ENCODE assay signal across 15 cellular contexts in the genomic region with DNA sequence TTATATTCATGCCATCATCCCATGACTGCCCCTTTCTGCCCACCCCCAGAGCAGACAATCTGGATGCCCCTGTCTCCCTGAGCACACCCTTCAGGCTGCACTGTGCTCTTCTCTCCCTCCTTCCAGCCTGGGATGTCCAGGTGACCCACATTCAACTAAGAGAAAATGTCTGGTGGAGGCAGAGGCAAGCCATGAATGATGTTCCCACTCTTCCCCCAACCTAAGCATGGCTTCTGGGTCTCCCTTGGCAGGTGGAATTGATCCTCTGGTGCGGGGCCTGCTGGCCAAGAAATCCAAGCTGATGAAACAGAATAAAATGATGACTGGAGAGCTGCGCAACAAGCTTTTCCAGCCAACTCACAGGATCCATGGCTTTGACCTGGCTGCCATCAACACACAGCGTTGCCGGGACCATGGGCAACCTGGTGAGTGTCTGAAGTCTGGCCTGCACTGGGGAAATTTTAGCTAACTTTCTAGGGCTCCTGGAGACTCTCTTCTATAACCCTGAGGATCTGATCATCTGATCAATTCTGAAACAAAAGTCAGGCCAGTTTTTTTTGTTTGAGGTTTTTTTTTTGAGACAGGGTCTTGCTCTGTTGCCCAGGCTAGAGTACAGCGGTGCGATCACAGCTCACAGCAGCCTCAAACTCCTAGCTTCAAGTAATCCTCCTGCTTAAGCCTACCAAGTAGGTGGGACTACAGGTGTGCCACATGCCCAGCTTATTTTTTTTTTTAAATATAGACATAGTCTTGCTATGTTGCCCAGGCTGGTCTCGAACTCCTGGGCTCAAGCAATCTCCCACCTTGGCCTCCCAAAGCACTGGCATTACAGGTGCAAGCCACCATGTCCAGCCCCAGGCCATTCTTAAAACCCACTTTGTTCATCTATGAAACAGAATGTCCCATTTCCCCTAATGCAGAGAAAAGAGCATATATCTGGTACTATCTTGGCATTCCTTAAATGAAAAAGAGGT. TPM values are rescaled to one million over a fixed set of nuclear protein-coding genes. Genes with fewer than 3 reads are reported as not detected.
DNase-seq lines count a peak whose midpoint lies in the region; ATAC-seq and TF ChIP-seq lines count a peak whose summit lies in the region.
"Had no signal": no experiment of that assay in that cellular context is flagged by ENCODE, and none has a peak within 500 bp of the region (broad histone marks: within the 10 kb centered on the region; RNA-seq: fewer than 3 reads in every experiment).

No MANE protein-coding gene starts in this region.

- no peaks in the 10 kb centered on the region for H3K4me1 ChIP-seq in upper lobe of right lung
- H3K4me1 ChIP-seq: HAP-1 had no signal

- intact Hi-C loops in upper lobe of right lung (cut with DNase I): no loop called here

- no peak for ATAC-seq in left lobe of liver
- ATAC-seq in upper lobe of right lung: no peak
- no peak for ATAC-seq in SK-N-SH treated with all-trans-retinoic acid at 6 μM for 48 hours
- ATAC-seq: HepG2 had no signal

- H3K36me3 ChIP-seq in upper lobe of right lung: no peaks in the 10 kb centered on the region
- H3K36me3 ChIP-seq: HAP-1 had no signal

- H3K4me3 ChIP-seq in NB4 (ENCODE audit: low read depth, low read length): no peak overlapping the region
- H3K4me3 ChIP-seq in upper lobe of right lung: no peak overlapping the region
- H3K4me3 ChIP-seq: HAP-1 had no signal

- no peaks in the 10 kb centered on the region for H3K9me3 ChIP-seq in upper lobe of right lung
- H3K9me3 ChIP-seq: HAP-1 had no signal

- peaks cover 42% of the 10 kb centered on the region for H3K27me3 ChIP-seq in upper lobe of right lung

- DNase-seq in D341Med (ENCODE audit: low spot score) (peak; percentile 22), NB4 (ENCODE audit: low read depth) (peak; percentile 75), left lobe of liver (ENCODE audit: low spot score) (peak; percentile 14), upper lobe of right lung (peak; percentile 12), MV-4-11 (lab: John Stamatoyannopoulos, UW) (no peak)
- no peak for DNase-seq in activated naive CD4-positive, alpha-beta T cell treated with anti-CD3 and anti-CD28 coated beads, Interleukin-2, amount 50 U/mL, for 16 hours
- DNase-seq: C1 segment of cervical spinal cord; Calu3; CD4-positive, alpha-beta T cell; DMS79 had no signal

- TF ChIP-seq CTCF in NB4 (IDR thresholded peaks at IDR 0.05; ENCODE audit: low read depth, low read length) (peak; percentile 2), upper lobe of right lung (IDR thresholded peaks at IDR 0.05) (no peak)

- H3K27ac ChIP-seq in upper lobe of right lung: no peak overlapping the region

- peak; percentile 82 for TF ChIP-seq POLR2A in NB4 (IDR thresholded peaks at IDR 0.05; ENCODE audit: extremely low read depth, insufficient read length)

TF ChIP-seq in SK-N-SH treated with all-trans-retinoic acid at 6 μM for 48 hours, 23 proteins besides CTCF, POLR2A, EP300 and RAD21:
- TF ChIP-seq GLIS3 (CRISPR knock-in tag; IDR thresholded peaks at IDR 0.05): no peak
- TF ChIP-seq, protein P1, sequence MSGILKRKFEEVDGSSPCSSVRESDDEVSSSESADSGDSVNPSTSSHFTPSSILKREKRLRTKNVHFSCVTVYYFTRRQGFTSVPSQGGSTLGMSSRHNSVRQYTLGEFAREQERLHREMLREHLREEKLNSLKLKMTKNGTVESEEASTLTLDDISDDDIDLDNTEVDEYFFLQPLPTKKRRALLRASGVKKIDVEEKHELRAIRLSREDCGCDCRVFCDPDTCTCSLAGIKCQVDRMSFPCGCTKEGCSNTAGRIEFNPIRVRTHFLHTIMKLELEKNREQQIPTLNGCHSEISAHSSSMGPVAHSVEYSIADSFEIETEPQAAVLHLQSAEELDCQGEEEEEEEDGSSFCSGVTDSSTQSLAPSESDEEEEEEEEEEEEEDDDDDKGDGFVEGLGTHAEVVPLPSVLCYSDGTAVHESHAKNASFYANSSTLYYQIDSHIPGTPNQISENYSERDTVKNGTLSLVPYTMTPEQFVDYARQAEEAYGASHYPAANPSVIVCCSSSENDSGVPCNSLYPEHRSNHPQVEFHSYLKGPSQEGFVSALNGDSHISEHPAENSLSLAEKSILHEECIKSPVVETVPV (CRISPR knock-in tag; IDR thresholded peaks at IDR 0.05): no peak
- no peak for TF ChIP-seq TCF4 (CRISPR knock-in tag; IDR thresholded peaks at IDR 0.05; ENCODE audit: borderline replicate concordance)
- TF ChIP-seq ZNF70 (CRISPR knock-in tag; IDR thresholded peaks at IDR 0.05): no peak
- TF ChIP-seq SNAI2 (CRISPR knock-in tag; IDR thresholded peaks at IDR 0.05): no peak
- no peak for TF ChIP-seq ISL1 (CRISPR knock-in tag; IDR thresholded peaks at IDR 0.05)
- TF ChIP-seq, protein P2, sequence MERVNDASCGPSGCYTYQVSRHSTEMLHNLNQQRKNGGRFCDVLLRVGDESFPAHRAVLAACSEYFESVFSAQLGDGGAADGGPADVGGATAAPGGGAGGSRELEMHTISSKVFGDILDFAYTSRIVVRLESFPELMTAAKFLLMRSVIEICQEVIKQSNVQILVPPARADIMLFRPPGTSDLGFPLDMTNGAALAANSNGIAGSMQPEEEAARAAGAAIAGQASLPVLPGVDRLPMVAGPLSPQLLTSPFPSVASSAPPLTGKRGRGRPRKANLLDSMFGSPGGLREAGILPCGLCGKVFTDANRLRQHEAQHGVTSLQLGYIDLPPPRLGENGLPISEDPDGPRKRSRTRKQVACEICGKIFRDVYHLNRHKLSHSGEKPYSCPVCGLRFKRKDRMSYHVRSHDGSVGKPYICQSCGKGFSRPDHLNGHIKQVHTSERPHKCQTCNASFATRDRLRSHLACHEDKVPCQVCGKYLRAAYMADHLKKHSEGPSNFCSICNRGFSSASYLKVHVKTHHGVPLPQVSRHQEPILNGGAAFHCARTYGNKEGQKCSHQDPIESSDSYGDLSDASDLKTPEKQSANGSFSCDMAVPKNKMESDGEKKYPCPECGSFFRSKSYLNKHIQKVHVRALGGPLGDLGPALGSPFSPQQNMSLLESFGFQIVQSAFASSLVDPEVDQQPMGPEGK (CRISPR knock-in tag; IDR thresholded peaks at IDR 0.05; ENCODE audit: borderline replicate concordance): no peak
- TF ChIP-seq, protein P3, sequence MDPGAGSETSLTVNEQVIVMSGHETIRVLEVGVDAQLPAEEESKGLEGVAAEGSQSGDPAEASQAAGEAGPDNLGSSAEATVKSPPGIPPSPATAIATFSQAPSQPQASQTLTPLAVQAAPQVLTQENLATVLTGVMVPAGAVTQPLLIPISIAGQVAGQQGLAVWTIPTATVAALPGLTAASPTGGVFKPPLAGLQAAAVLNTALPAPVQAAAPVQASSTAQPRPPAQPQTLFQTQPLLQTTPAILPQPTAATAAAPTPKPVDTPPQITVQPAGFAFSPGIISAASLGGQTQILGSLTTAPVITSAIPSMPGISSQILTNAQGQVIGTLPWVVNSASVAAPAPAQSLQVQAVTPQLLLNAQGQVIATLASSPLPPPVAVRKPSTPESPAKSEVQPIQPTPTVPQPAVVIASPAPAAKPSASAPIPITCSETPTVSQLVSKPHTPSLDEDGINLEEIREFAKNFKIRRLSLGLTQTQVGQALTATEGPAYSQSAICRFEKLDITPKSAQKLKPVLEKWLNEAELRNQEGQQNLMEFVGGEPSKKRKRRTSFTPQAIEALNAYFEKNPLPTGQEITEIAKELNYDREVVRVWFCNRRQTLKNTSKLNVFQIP (CRISPR knock-in tag; IDR thresholded peaks at IDR 0.05; ENCODE audit: borderline replicate concordance, low read depth): no peak
- TF ChIP-seq ZFP3 (CRISPR knock-in tag; IDR thresholded peaks at IDR 0.05): no peak
- no peak for TF ChIP-seq ZNF8 (CRISPR knock-in tag; IDR thresholded peaks at IDR 0.05)
- no peak for TF ChIP-seq ZNF565 (CRISPR knock-in tag; conservative IDR thresholded peaks at IDR 0.05; ENCODE audit: low read depth)

RNA-seq across cellular contexts. Expression of a gene that starts 14.5 kb away (rescaled TPM):
- total RNA-seq in left lobe of liver (0.43 TPM), upper lobe of right lung (0.35 TPM)
- total RNA-seq: B cell, Calu3, G401, HepG2 had no signal

RNA-seq across cellular contexts. Expression of a gene that starts 27.8 kb away (rescaled TPM):
- total RNA-seq in left lobe of liver: not detected
- not detected for total RNA-seq in upper lobe of right lung
- total RNA-seq: B cell; Calu3; CD4-positive, alpha-beta T cell; G401; HepG2 had no signal

RNA-seq across cellular contexts. Expression of a gene that starts 47.1 kb away (rescaled TPM):
- total RNA-seq in left lobe of liver: 9.8 TPM
- 15.9 TPM for total RNA-seq in upper lobe of right lung

Comparison
In these comparisons a context has a peak if more than half of its experiments do, and no peak if none do; other contexts are left out.
1. DNase-seq: peak in D341Med (single experiment), NB4 (single experiment), left lobe of liver (single experiment) and upper lobe of right lung (single experiment); none in MV-4-11 (single experiment) and activated naive CD4-positive, alpha-beta T cell treated with anti-CD3 and anti-CD28 coated beads, Interleukin-2, amount 50 U/mL, for 16 hours (single experiment).